ENCODE assay signal across 33 cellular contexts in genomic region chr2:83261591-83262136, GRCh38.
"Had no signal": no experiment of that assay in that cellular context is flagged by ENCODE, and none has a peak within 500 bp of the region (broad histone marks: within the 10 kb centered on the region; RNA-seq: fewer than 3 reads in every experiment).

No MANE protein-coding gene starts in this region.

- H3K36me3 Mint-ChIP-seq: activated CD4-positive, alpha-beta memory T cell treated with anti-CD3 and anti-CD28 coated beads for 36 hours; activated CD8-positive, alpha-beta memory T cell treated with anti-CD3 and anti-CD28 coated beads, Interleukin-2, amount 10 ng/mL, durations not matched to agents 7 days and 5 days; activated naive CD4-positive, alpha-beta T cell treated with anti-CD3 and anti-CD28 coated beads, Interleukin-2, amount 50 U/mL, for 24 hours; activated naive CD8-positive, alpha-beta T cell treated with anti-CD3 and anti-CD28 coated beads for 36 hours; brain had no signal

- H3K4me3 ChIP-seq: adrenal gland, breast epithelium, cardiac muscle cell, colonic mucosa had no signal

- H3K9me3 ChIP-seq: adrenal gland, breast epithelium, colonic mucosa had no signal

- H3K9me3 Mint-ChIP-seq: activated naive CD4-positive, alpha-beta T cell treated with anti-CD3 and anti-CD28 coated beads for 36 hours; activated naive CD4-positive, alpha-beta T cell treated with anti-CD3 and anti-CD28 coated beads, Interleukin-2, amount 50 U/mL, for 24 hours; activated T-helper 1 cell treated with anti-CD3 and anti-CD28 coated beads, Interleukin-12 subunit alpha, Interleukin-12 subunit beta, Interleukin-2, Interleukin-4 antibody, amounts not matched to agents 30 ng/mL and 10 ng/mL and 1 ng/mL, durations not matched to agents 14 hours and 24 hours and 36 hours had no signal

- H3K36me3 ChIP-seq: adrenal gland, breast epithelium, cardiac muscle cell, colonic mucosa had no signal

- DNase-seq: activated CD4-positive, alpha-beta memory T cell treated with anti-CD3 and anti-CD28 coated beads for 36 hours; activated CD4-positive, alpha-beta T cell treated with anti-CD3 and anti-CD28 coated beads for 36 hours; activated CD4-positive, alpha-beta T cell treated with anti-CD3 and anti-CD28 coated beads, Interleukin-2, amount 10 ng/mL, durations not matched to agents 24 days and 14 days; activated CD4-positive, CD25-positive, alpha-beta regulatory T cell; activated CD4-positive, CD25-positive, alpha-beta regulatory T cell treated with anti-CD3 and anti-CD28 coated beads, Interleukin-2, amount 50 U/mL, for 72 hours; activated CD8-positive, alpha-beta memory T cell treated with anti-CD3 and anti-CD28 coated beads, Interleukin-2, amount 10 ng/mL, durations not matched to agents 7 days and 5 days; activated CD8-positive, alpha-beta memory T cell treated with anti-CD3 and anti-CD28 coated beads, Interleukin-2, amount 50 U/mL, for 4 hours; activated CD8-positive, alpha-beta T cell treated with anti-CD3 and anti-CD28 coated beads, Interleukin-2, amount 10 ng/mL, durations not matched to agents 7 days and 5 days; activated effector memory CD4-positive, alpha-beta T cell treated with anti-CD3 and anti-CD28 coated beads, Interleukin-2, amount 50 U/mL, for 16 hours; activated naive CD4-positive, alpha-beta T cell treated with anti-CD3 and anti-CD28 coated beads for 36 hours; activated naive CD8-positive, alpha-beta T cell treated with anti-CD3 and anti-CD28 coated beads for 36 hours; activated naive CD8-positive, alpha-beta T cell treated with anti-CD3 and anti-CD28 coated beads, Interleukin-2, amount 50 U/mL, for 24 hours; activated T-cell treated with anti-CD3 and anti-CD28 coated beads, Interleukin-2, amount 50 U/mL, for 1 hour; activated T-cell treated with anti-CD3 and anti-CD28 coated beads, Interleukin-2, amount 50 U/mL, for 48 hours; adrenal gland; amygdala; aorta; central memory CD4-positive, alpha-beta T cell; cerebellar nuclear complex; colonic mucosa; effector CD8-positive, alpha-beta T cell; foreskin fibroblast; head of caudate nucleus; T-helper 1 cell; T-helper 17 cell had no signal

- H3K4me3 Mint-ChIP-seq: activated CD4-positive, alpha-beta memory T cell treated with anti-CD3 and anti-CD28 coated beads for 36 hours; activated CD4-positive, alpha-beta T cell treated with anti-CD3 and anti-CD28 coated beads for 36 hours; activated CD4-positive, alpha-beta T cell treated with anti-CD3 and anti-CD28 coated beads, Interleukin-2, amount 10 ng/mL, durations not matched to agents 24 days and 14 days; activated CD8-positive, alpha-beta memory T cell treated with anti-CD3 and anti-CD28 coated beads, Interleukin-2, amount 10 ng/mL, durations not matched to agents 7 days and 5 days; activated CD8-positive, alpha-beta T cell treated with anti-CD3 and anti-CD28 coated beads, Interleukin-2, amount 10 ng/mL, durations not matched to agents 7 days and 5 days; activated naive CD4-positive, alpha-beta T cell treated with anti-CD3 and anti-CD28 coated beads for 36 hours; activated naive CD4-positive, alpha-beta T cell treated with anti-CD3 and anti-CD28 coated beads, Interleukin-2, amount 50 U/mL, for 24 hours; activated naive CD8-positive, alpha-beta T cell treated with anti-CD3 and anti-CD28 coated beads for 36 hours; activated naive CD8-positive, alpha-beta T cell treated with anti-CD3 and anti-CD28 coated beads, Interleukin-2, amount 50 U/mL, for 24 hours; activated T-helper 1 cell treated with anti-CD3 and anti-CD28 coated beads, Interleukin-12 subunit alpha, Interleukin-12 subunit beta, Interleukin-2, Interleukin-4 antibody, amounts not matched to agents 30 ng/mL and 10 ng/mL and 1 ng/mL, durations not matched to agents 14 hours and 24 hours and 36 hours; brain; T-helper 17 cell had no signal

- H3K27me3 Mint-ChIP-seq: activated CD4-positive, alpha-beta memory T cell treated with anti-CD3 and anti-CD28 coated beads for 36 hours; activated CD4-positive, alpha-beta T cell treated with anti-CD3 and anti-CD28 coated beads for 36 hours; activated CD4-positive, alpha-beta T cell treated with anti-CD3 and anti-CD28 coated beads, Interleukin-2, amount 10 ng/mL, durations not matched to agents 24 days and 14 days; activated CD8-positive, alpha-beta memory T cell treated with anti-CD3 and anti-CD28 coated beads, Interleukin-2, amount 10 ng/mL, durations not matched to agents 7 days and 5 days; activated naive CD4-positive, alpha-beta T cell treated with anti-CD3 and anti-CD28 coated beads, Interleukin-2, amount 50 U/mL, for 24 hours; activated naive CD8-positive, alpha-beta T cell treated with anti-CD3 and anti-CD28 coated beads for 36 hours; activated naive CD8-positive, alpha-beta T cell treated with anti-CD3 and anti-CD28 coated beads, Interleukin-2, amount 50 U/mL, for 24 hours; brain; T-helper 17 cell had no signal

- H3K27ac ChIP-seq: adrenal gland, breast epithelium, cardiac muscle cell, colonic mucosa, epithelial cell of prostate had no signal

- H3K4me1 Mint-ChIP-seq: activated CD4-positive, alpha-beta T cell treated with anti-CD3 and anti-CD28 coated beads for 36 hours; activated CD4-positive, alpha-beta T cell treated with anti-CD3 and anti-CD28 coated beads, Interleukin-2, amount 10 ng/mL, durations not matched to agents 24 days and 14 days; activated CD8-positive, alpha-beta memory T cell treated with anti-CD3 and anti-CD28 coated beads, Interleukin-2, amount 10 ng/mL, durations not matched to agents 7 days and 5 days; activated naive CD4-positive, alpha-beta T cell treated with anti-CD3 and anti-CD28 coated beads, Interleukin-2, amount 50 U/mL, for 24 hours; activated naive CD8-positive, alpha-beta T cell treated with anti-CD3 and anti-CD28 coated beads for 36 hours; activated naive CD8-positive, alpha-beta T cell treated with anti-CD3 and anti-CD28 coated beads, Interleukin-2, amount 50 U/mL, for 24 hours; brain; T-helper 17 cell had no signal

- ATAC-seq: activated CD4-positive, alpha-beta T cell treated with anti-CD3 and anti-CD28 coated beads for 36 hours; activated CD8-positive, alpha-beta memory T cell treated with anti-CD3 and anti-CD28 coated beads, Interleukin-2, amount 10 ng/mL, durations not matched to agents 7 days and 5 days; activated CD8-positive, alpha-beta T cell treated with anti-CD3 and anti-CD28 coated beads, Interleukin-2, amount 10 ng/mL, durations not matched to agents 7 days and 5 days; activated naive CD8-positive, alpha-beta T cell treated with anti-CD3 and anti-CD28 coated beads, Interleukin-2, amount 50 U/mL, for 24 hours; esophagus mucosa; T-helper 17 cell had no signal

- H3K27ac Mint-ChIP-seq: activated CD4-positive, alpha-beta memory T cell treated with anti-CD3 and anti-CD28 coated beads for 36 hours; activated CD4-positive, alpha-beta T cell treated with anti-CD3 and anti-CD28 coated beads for 36 hours; activated CD4-positive, alpha-beta T cell treated with anti-CD3 and anti-CD28 coated beads, Interleukin-2, amount 10 ng/mL, durations not matched to agents 24 days and 14 days; activated CD8-positive, alpha-beta memory T cell treated with anti-CD3 and anti-CD28 coated beads, Interleukin-2, amount 10 ng/mL, durations not matched to agents 7 days and 5 days; activated CD8-positive, alpha-beta T cell treated with anti-CD3 and anti-CD28 coated beads, Interleukin-2, amount 10 ng/mL, durations not matched to agents 7 days and 5 days; activated naive CD4-positive, alpha-beta T cell treated with anti-CD3 and anti-CD28 coated beads for 36 hours; activated naive CD4-positive, alpha-beta T cell treated with anti-CD3 and anti-CD28 coated beads, Interleukin-2, amount 50 U/mL, for 24 hours; activated naive CD8-positive, alpha-beta T cell treated with anti-CD3 and anti-CD28 coated beads for 36 hours; activated naive CD8-positive, alpha-beta T cell treated with anti-CD3 and anti-CD28 coated beads, Interleukin-2, amount 50 U/mL, for 24 hours; activated T-helper 1 cell treated with anti-CD3 and anti-CD28 coated beads, Interleukin-12 subunit alpha, Interleukin-12 subunit beta, Interleukin-2, Interleukin-4 antibody, amounts not matched to agents 30 ng/mL and 10 ng/mL and 1 ng/mL, durations not matched to agents 14 hours and 24 hours and 36 hours; activated T-helper 2 cell treated with anti-CD3 and anti-CD28 coated beads, Interferon-gamma antibody, Interleukin-2, Interleukin-4, amounts not matched to agents 10 μg/mL and 5 μg/mL and 100 μg/mL, durations not matched to agents 14 hours and 24 hours and 36 hours; brain; T-helper 17 cell had no signal

- H3K4me1 ChIP-seq: adrenal gland, breast epithelium, colonic mucosa had no signal

- H3K27me3 ChIP-seq: adrenal gland, breast epithelium, cardiac muscle cell, colonic mucosa had no signal
